13 cellular contexts compared by ENCODE assay signal in genomic region chr11:65596520-65596919, GRCh38. TPM values are rescaled to one million over a fixed set of nuclear protein-coding genes. Genes with fewer than 3 reads are reported as not detected.
A peak's percentile ranks its signal among the peaks of the same experiment; 100 is the strongest.
DNase-seq lines count a peak whose midpoint lies in the region; ATAC-seq and TF ChIP-seq lines count a peak whose summit lies in the region.
"Had no signal": no experiment of that assay in that cellular context is flagged by ENCODE, and none has a peak within 500 bp of the region (broad histone marks: within the 10 kb centered on the region; RNA-seq: fewer than 3 reads in every experiment).

No MANE protein-coding gene starts in this region.

- H3K27me3 ChIP-seq in right atrium auricular region = no peaks in the 10 kb centered on the region

- no peak overlapping the region for H3K4me3 Mint-ChIP-seq in T-helper 2 cell treated with Interferon-gamma antibody and Interleukin-4, amounts not matched to agents 5 μg/mL and 100 μg/mL, for 36 hours
- no peak overlapping the region for H3K4me3 Mint-ChIP-seq in central memory CD8-positive, alpha-beta T cell
- H3K4me3 Mint-ChIP-seq in stimulated activated effector memory CD8-positive, alpha-beta T cell treated with anti-CD3 and anti-CD28 coated beads, Interleukin-12 subunit alpha, Interleukin-12 subunit beta, amount 100 ng/mL, for 72 hours = no peak overlapping the region
- H3K4me3 Mint-ChIP-seq: CD14-positive monocyte; CD8-positive, alpha-beta memory T cell had no signal

- peaks cover 0 to 22% of the 10 kb centered on the region in 2 donors for H3K4me1 ChIP-seq in right atrium auricular region

- TF ChIP-seq CTCF in right atrium auricular region (IDR thresholded peaks at IDR 0.05) = no peak

- peaks cover 48% of the 10 kb centered on the region for H3K36me3 ChIP-seq in right atrium auricular region

- H3K27ac ChIP-seq in right atrium auricular region = no peak overlapping the region
- H3K27ac ChIP-seq: 22Rv1, HL-60 had no signal

- H3K36me3 Mint-ChIP-seq in T-helper 2 cell treated with Interferon-gamma antibody and Interleukin-4, amounts not matched to agents 5 μg/mL and 100 μg/mL, for 36 hours (ENCODE audit: low read depth) = peaks cover 25% of the 10 kb centered on the region
- H3K36me3 Mint-ChIP-seq in central memory CD8-positive, alpha-beta T cell (ENCODE audit: insufficient read depth) = peaks cover 17% of the 10 kb centered on the region
- H3K36me3 Mint-ChIP-seq in stimulated activated effector memory CD8-positive, alpha-beta T cell treated with anti-CD3 and anti-CD28 coated beads, Interleukin-12 subunit alpha, Interleukin-12 subunit beta, amount 100 ng/mL, for 72 hours = peaks cover 86% of the 10 kb centered on the region

- no peaks in the 10 kb centered on the region for H3K27me3 Mint-ChIP-seq in T-helper 2 cell treated with Interferon-gamma antibody and Interleukin-4, amounts not matched to agents 5 μg/mL and 100 μg/mL, for 36 hours (ENCODE audit: low read depth)
- no peaks in the 10 kb centered on the region for H3K27me3 Mint-ChIP-seq in central memory CD8-positive, alpha-beta T cell
- H3K27me3 Mint-ChIP-seq: CD8-positive, alpha-beta memory T cell had no signal

- DNase-seq in T-helper 2 cell treated with Interferon-gamma antibody and Interleukin-4, amounts not matched to agents 5 μg/mL and 100 μg/mL, for 36 hours (ENCODE audit: low spot score) = no peak
- no peak for DNase-seq in T-helper 2 cell
- peak; percentile 5 for DNase-seq in Right ventricle myocardium inferior (ENCODE audit: missing footprints)
- no peak for DNase-seq in right atrium auricular region (ENCODE audit: low spot score)
- DNase-seq in central memory CD8-positive, alpha-beta T cell (ENCODE audit: low spot score in 2 of 2) = no peak
- DNase-seq in stimulated activated effector memory CD8-positive, alpha-beta T cell treated with anti-CD3 and anti-CD28 coated beads, Interleukin-12 subunit alpha, Interleukin-12 subunit beta, amount 100 ng/mL, for 72 hours (ENCODE audit: low spot score in 2 of 2) = no peak
- no peak for DNase-seq in NCI-H1048 (lab: John Stamatoyannopoulos, UW)
- DNase-seq: Caco-2; CD8-positive, alpha-beta memory T cell had no signal

- no peaks in the 10 kb centered on the region for H3K9me3 Mint-ChIP-seq in T-helper 2 cell treated with Interferon-gamma antibody and Interleukin-4, amounts not matched to agents 5 μg/mL and 100 μg/mL, for 36 hours
- H3K9me3 Mint-ChIP-seq in central memory CD8-positive, alpha-beta T cell = no peaks in the 10 kb centered on the region
- H3K9me3 Mint-ChIP-seq in stimulated activated effector memory CD8-positive, alpha-beta T cell treated with anti-CD3 and anti-CD28 coated beads, Interleukin-12 subunit alpha, Interleukin-12 subunit beta, amount 100 ng/mL, for 72 hours = no peaks in the 10 kb centered on the region
- H3K9me3 Mint-ChIP-seq: CD14-positive monocyte; CD8-positive, alpha-beta memory T cell had no signal

- intact Hi-C loops in Right ventricle myocardium inferior (cut with DNase I) = no loop called here

- H3K4me1 Mint-ChIP-seq in T-helper 2 cell treated with Interferon-gamma antibody and Interleukin-4, amounts not matched to agents 5 μg/mL and 100 μg/mL, for 36 hours (ENCODE audit: low read depth) = peaks cover 9% of the 10 kb centered on the region
- H3K4me1 Mint-ChIP-seq in central memory CD8-positive, alpha-beta T cell = peaks cover 12% of the 10 kb centered on the region
- H3K4me1 Mint-ChIP-seq in stimulated activated effector memory CD8-positive, alpha-beta T cell treated with anti-CD3 and anti-CD28 coated beads, Interleukin-12 subunit alpha, Interleukin-12 subunit beta, amount 100 ng/mL, for 72 hours = peaks cover 31% of the 10 kb centered on the region

- no peaks in the 10 kb centered on the region for H3K9me3 ChIP-seq in right atrium auricular region
- H3K9me3 ChIP-seq: Caco-2 had no signal

- H3K27ac Mint-ChIP-seq in T-helper 2 cell treated with Interferon-gamma antibody and Interleukin-4, amounts not matched to agents 5 μg/mL and 100 μg/mL, for 36 hours = peak overlapping the region; percentile 34
- H3K27ac Mint-ChIP-seq in central memory CD8-positive, alpha-beta T cell (ENCODE audit: low read depth) = peak overlapping the region; percentile 56
- peak overlapping the region; percentile 82 for H3K27ac Mint-ChIP-seq in stimulated activated effector memory CD8-positive, alpha-beta T cell treated with anti-CD3 and anti-CD28 coated beads, Interleukin-12 subunit alpha, Interleukin-12 subunit beta, amount 100 ng/mL, for 72 hours

- H3K4me3 ChIP-seq in right atrium auricular region = no peak overlapping the region

- ATAC-seq in Right ventricle myocardium inferior = no peak
- ATAC-seq in central memory CD8-positive, alpha-beta T cell (replicated peaks; ENCODE audit: extremely low read depth, poor library complexity, severe bottlenecking) = no peak
- ATAC-seq in stimulated activated effector memory CD8-positive, alpha-beta T cell treated with anti-CD3 and anti-CD28 coated beads, Interleukin-12 subunit alpha, Interleukin-12 subunit beta, amount 100 ng/mL, for 72 hours = no peak
- no peak for ATAC-seq in HG03039 (IDR thresholded peaks at IDR 0.05; ENCODE audit: unreplicated experiment)

RNA-seq across cellular contexts. Expression of gene KCNK7, which starts 0.9 kb away (rescaled TPM):
- total RNA-seq in Right ventricle myocardium inferior (0.43 TPM), right atrium auricular region (under 1 TPM in 1 of 2 donors, not detected in 1; 0.39 TPM)

RNA-seq across cellular contexts. Expression of gene MAP3K11, which starts 17.5 kb away (rescaled TPM):
- total RNA-seq in Right ventricle myocardium inferior (40.0 TPM), right atrium auricular region (10 to 100 TPM; 21.1 to 30.5 TPM)

RNA-seq across cellular contexts. Expression of gene PCNX3, which starts 19.1 kb away (rescaled TPM):
- 12.4 TPM for total RNA-seq in Right ventricle myocardium inferior
- 10 to 100 TPM; 16.1 to 21.8 TPM for total RNA-seq in right atrium auricular region

RNA-seq across cellular contexts. Expression of gene EHBP1L1, which starts 20.7 kb away (rescaled TPM):
- total RNA-seq in Right ventricle myocardium inferior (61.0 TPM), right atrium auricular region (10 to 100 TPM; 20.5 to 85.3 TPM)

RNA-seq across cellular contexts. Expression of gene FAM89B, which starts 24.2 kb away (rescaled TPM):
- 45.1 TPM for total RNA-seq in Right ventricle myocardium inferior
- 10 to 100 TPM; 25.7 to 51.0 TPM for total RNA-seq in right atrium auricular region
